1 cellular context compared by ENCODE assay signal in genomic region chr16:51112311-51112710, GRCh38.
TF ChIP-seq lines count a peak whose summit lies in the region.

No MANE protein-coding gene starts in this region.

TF ChIP-seq in GM23338, 12 proteins besides CTCF, POLR2A, EP300 and RAD21:
- no peak for TF ChIP-seq ZNF462 (CRISPR knock-in tag; IDR thresholded peaks at IDR 0.05)
- TF ChIP-seq EZH2 (IDR thresholded peaks at IDR 0.05; ENCODE audit: low read depth, unreplicated experiment), result no peak
- TF ChIP-seq CREB1 (CRISPR knock-in tag; IDR thresholded peaks at IDR 0.05; ENCODE audit: low read depth), result no peak
- TF ChIP-seq STAT1 (IDR thresholded peaks at IDR 0.05; ENCODE audit: unreplicated experiment), result no peak
- no peak for TF ChIP-seq ZNF114 (CRISPR knock-in tag; IDR thresholded peaks at IDR 0.05)
